Comparison of ENCODE assay signal across 1 cellular context in genomic region chr2:206415618-206416243, GRCh38.
TF ChIP-seq lines count a peak whose summit lies in the region.

No MANE protein-coding gene starts in this region.

TF ChIP-seq in WTC11, 78 proteins besides CTCF, POLR2A, EP300 and RAD21 (continued from another document):
- TF ChIP-seq, protein P1, sequence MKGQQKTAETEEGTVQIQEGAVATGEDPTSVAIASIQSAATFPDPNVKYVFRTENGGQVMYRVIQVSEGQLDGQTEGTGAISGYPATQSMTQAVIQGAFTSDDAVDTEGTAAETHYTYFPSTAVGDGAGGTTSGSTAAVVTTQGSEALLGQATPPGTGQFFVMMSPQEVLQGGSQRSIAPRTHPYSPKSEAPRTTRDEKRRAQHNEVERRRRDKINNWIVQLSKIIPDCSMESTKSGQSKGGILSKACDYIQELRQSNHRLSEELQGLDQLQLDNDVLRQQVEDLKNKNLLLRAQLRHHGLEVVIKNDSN (CRISPR knock-in tag; IDR thresholded peaks at IDR 0.05) = no peak
- TF ChIP-seq ZNF138 (CRISPR knock-in tag; conservative IDR thresholded peaks at IDR 0.05) (no peak), HMGXB4 (CRISPR knock-in tag; IDR thresholded peaks at IDR 0.05) (no peak)
- TF ChIP-seq, protein P2, sequence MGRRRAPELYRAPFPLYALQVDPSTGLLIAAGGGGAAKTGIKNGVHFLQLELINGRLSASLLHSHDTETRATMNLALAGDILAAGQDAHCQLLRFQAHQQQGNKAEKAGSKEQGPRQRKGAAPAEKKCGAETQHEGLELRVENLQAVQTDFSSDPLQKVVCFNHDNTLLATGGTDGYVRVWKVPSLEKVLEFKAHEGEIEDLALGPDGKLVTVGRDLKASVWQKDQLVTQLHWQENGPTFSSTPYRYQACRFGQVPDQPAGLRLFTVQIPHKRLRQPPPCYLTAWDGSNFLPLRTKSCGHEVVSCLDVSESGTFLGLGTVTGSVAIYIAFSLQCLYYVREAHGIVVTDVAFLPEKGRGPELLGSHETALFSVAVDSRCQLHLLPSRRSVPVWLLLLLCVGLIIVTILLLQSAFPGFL (CRISPR knock-in tag; IDR thresholded peaks at IDR 0.05; ENCODE audit: borderline replicate concordance) = no peak
